In the genomic region with DNA sequence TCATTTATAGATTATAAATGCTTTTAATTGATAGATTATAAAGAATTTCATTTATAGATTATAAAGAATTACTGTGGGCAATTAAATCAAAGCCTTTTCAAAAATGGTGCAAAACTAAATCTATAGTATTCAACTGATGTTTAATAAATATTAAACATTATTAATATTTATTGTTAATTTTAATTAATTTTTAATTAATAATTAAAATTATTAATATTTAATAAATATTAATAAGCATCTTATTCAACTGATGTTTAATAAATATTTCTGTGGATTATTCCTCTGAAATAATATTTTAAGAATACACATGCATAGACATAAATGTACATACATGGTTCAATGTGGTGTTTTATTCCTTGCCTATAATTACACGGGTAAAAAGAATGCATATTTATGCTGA, we compare ENCODE assay signal across 9 cellular contexts.
"Had no signal": no experiment of that assay in that cellular context is flagged by ENCODE, and none has a peak within 500 bp of the region (broad histone marks: within the 10 kb centered on the region; RNA-seq: fewer than 3 reads in every experiment).

No MANE protein-coding gene starts in this region.

- H3K36me3 ChIP-seq: HAP-1 had no signal

- H3K4me1 ChIP-seq: HAP-1 had no signal

- H2AFZ ChIP-seq: GM23248 had no signal

- H3K9me3 ChIP-seq: HAP-1 had no signal

- H3K4me2 ChIP-seq: KMS-11 had no signal

- H3K27ac ChIP-seq: GM23248, HL-60, KMS-11 had no signal

- FAIRE-seq: HepG2 had no signal

- H3K4me3 ChIP-seq: GM23248, HAP-1 had no signal

- DNase-seq: GM23248, GOT3, H7, HFFc6 had no signal

- ATAC-seq: HCT116, HepG2 had no signal
